1 cellular context compared by ENCODE assay signal in the genomic region with DNA sequence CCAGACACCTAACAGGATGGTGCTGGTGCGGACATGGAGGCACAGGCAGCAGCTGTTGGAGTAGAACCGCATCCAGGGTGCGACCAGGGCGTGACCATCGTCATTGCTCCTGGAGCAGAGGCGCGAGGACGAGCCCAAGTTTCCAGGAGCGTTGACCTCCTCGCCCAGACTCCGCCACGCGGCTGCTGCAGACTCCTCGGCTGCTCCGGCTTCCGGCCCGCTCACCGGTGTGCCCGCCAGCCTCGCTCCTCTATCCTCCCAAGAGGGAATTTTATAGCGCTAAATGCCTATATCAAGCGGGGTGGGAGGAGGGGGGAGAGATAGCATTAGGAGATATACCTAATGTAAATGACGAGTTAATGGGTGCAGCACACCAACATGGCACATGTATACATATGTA.
TF ChIP-seq lines count a peak whose summit lies in the region.

No MANE protein-coding gene starts in this region.

TF ChIP-seq in HEK293T, 16 proteins besides CTCF, POLR2A, EP300 and RAD21 (continued from another document):
- TF ChIP-seq SUZ12 (IDR thresholded peaks at IDR 0.05) (no peak), NFRKB (IDR thresholded peaks at IDR 0.05) (no peak)
